1 cellular context compared by ENCODE assay signal in genomic region chr3:46912986-46913385, GRCh38.
TF ChIP-seq lines count a peak whose summit lies in the region.

No MANE protein-coding gene starts in this region.

TF ChIP-seq in GM12878, 131 proteins besides CTCF, POLR2A, EP300 and RAD21:
- TF ChIP-seq NRF1 (conservative IDR thresholded peaks at IDR 0.05; ENCODE audit: low read depth, low read length) (no peak), RUNX3 (IDR thresholded peaks at IDR 0.05; ENCODE audit: low read length) (peak; percentile 87), LARP7 (IDR thresholded peaks at IDR 0.05) (no peak), IRF4 (IDR thresholded peaks at IDR 0.05; ENCODE audit: low read depth, low read length) (peak; percentile 68; the same call in 1 of the 2 replicates), ATF2 (IDR thresholded peaks at IDR 0.05; ENCODE audit: low read length) (0 out of 2 replicates have a peak, but pooled peaks have one; percentile 26), MEF2A (IDR thresholded peaks at IDR 0.05; ENCODE audit: insufficient read depth, low read depth, low read length) (0 out of 2 replicates have a peak, but pooled peaks have one; percentile 37), JUNB (IDR thresholded peaks at IDR 0.05) (peak; percentile 71), ZNF384 (IDR thresholded peaks at IDR 0.05; ENCODE audit: borderline replicate concordance, low read depth, low read length) (0 out of 2 replicates have a peak, but pooled peaks have one; percentile 24), KLF5 (IDR thresholded peaks at IDR 0.05; ENCODE audit: partially characterized antibody) (no peak), BCL11A (IDR thresholded peaks at IDR 0.05; ENCODE audit: low read depth, low read length) (0 out of 2 replicates have a peak, but pooled peaks have one; percentile 38), MXI1 (IDR thresholded peaks at IDR 0.05; ENCODE audit: low read depth, low read length) (no peak)
TF ChIP-seq in GM12878: peak in this region for 7.
